In genomic region chr12:124530637-124531263, GRCh38 we compare ENCODE assay signal across 23 cellular contexts. TPM values are rescaled to one million over a fixed set of nuclear protein-coding genes. Genes with fewer than 3 reads are reported as not detected.
DNase-seq lines count a peak whose midpoint lies in the region; ATAC-seq, FAIRE-seq and TF ChIP-seq lines count a peak whose summit lies in the region.
"Had no signal": no experiment of that assay in that cellular context is flagged by ENCODE, and none has a peak within 500 bp of the region (broad histone marks: within the 10 kb centered on the region; RNA-seq: fewer than 3 reads in every experiment).

No MANE protein-coding gene starts in this region.

- intact Hi-C loops in K562 (cut with micrococcal nuclease): no loop called here
- intact Hi-C loops in left ventricle myocardium superior (cut with micrococcal nuclease): no loop called here

- no peak for TF ChIP-seq CTCF in K562 (IDR thresholded peaks at IDR 0.05 in 2 of 3, conservative IDR thresholded peaks at IDR 0.05 in 1 of 3; ENCODE audit: insufficient read depth in 2 of 3, low read depth in 1 of 3, low read length in 3 of 3)

- no peak overlapping the region for H3K4me2 ChIP-seq in K562 (ENCODE audit: insufficient read depth, low read length)
- H3K4me2 ChIP-seq in trophoblast cell (ENCODE audit: low read length): no peak overlapping the region
- H3K4me2 ChIP-seq: KMS-11 had no signal

- H3K4me1 ChIP-seq in CD4-positive, CD25-positive, alpha-beta regulatory T cell (ENCODE audit: control insufficient read depth, insufficient read depth, low read length, poor library complexity, severe bottlenecking): no peaks in the 10 kb centered on the region
- H3K4me1 ChIP-seq in K562 (replicated peaks in 1 of 2; ENCODE audit: control insufficient read depth in 2 of 2, insufficient read depth in 2 of 2, low read length in 2 of 2): peaks cover 0 to 47% of the 10 kb centered on the region in 2 experiments; a peak in 2 of 5 replicates
- peaks cover 4 to 28% of the 10 kb centered on the region in 2 experiments for H3K4me1 ChIP-seq in trophoblast cell (ENCODE audit: control insufficient read depth in 1 of 2, insufficient read depth in 2 of 2, low read length in 2 of 2)

- H3K4me3 ChIP-seq in CD4-positive, CD25-positive, alpha-beta regulatory T cell (ENCODE audit: low read depth, low read length): no peak overlapping the region
- H3K4me3 ChIP-seq in K562: no peak overlapping the region
- no peak overlapping the region for H3K4me3 ChIP-seq in trophoblast cell (ENCODE audit: low read depth, low read length)
- H3K4me3 ChIP-seq: tibial nerve had no signal

- POLR2A ChIA-PET in K562 (lab: Yijun Ruan, JAX): interaction anchor here (0.6 kb wide), 1 partner anchor 11 kb away, joined by 3 read pairs; no protein-coding TSS in a partner anchor

- H3K23ac ChIP-seq in trophoblast cell (ENCODE audit: low read length): no peak overlapping the region

- no peaks in the 10 kb centered on the region for H3K36me3 ChIP-seq in CD4-positive, CD25-positive, alpha-beta regulatory T cell (ENCODE audit: control insufficient read depth, insufficient read depth, low read length)
- H3K36me3 ChIP-seq in K562 (ENCODE audit: control insufficient read depth, insufficient read depth, low read length): peaks cover 10% of the 10 kb centered on the region; the same call in 1 of the 3 replicates
- peaks cover 2 to 12% of the 10 kb centered on the region in 2 experiments for H3K36me3 ChIP-seq in trophoblast cell (ENCODE audit: control insufficient read depth in 1 of 2, insufficient read depth in 2 of 2, low read length in 2 of 2)

- no peak overlapping the region for H4K91ac ChIP-seq in trophoblast cell (ENCODE audit: low read depth, low read length)

- H3K4ac ChIP-seq in trophoblast cell (ENCODE audit: low read depth, low read length): peak overlapping the region; percentile 50

- H3K9me1 ChIP-seq in K562 (ENCODE audit: control insufficient read depth, insufficient read depth, low read length): no peaks in the 10 kb centered on the region

- H3K79me1 ChIP-seq in trophoblast cell (ENCODE audit: low read length): peaks cover 2% of the 10 kb centered on the region

- DNase-seq in CD4-positive, CD25-positive, alpha-beta regulatory T cell: no peak
- DNase-seq in K562 (ENCODE audit: extremely low read depth in 1 of 4, low spot score in 3 of 4): no peak
- DNase-seq in left ventricle myocardium superior: no peak
- DNase-seq in trophoblast cell: no peak
- DNase-seq in mesenteric fat pad (ENCODE audit: low spot score): no peak
- no peak for DNase-seq in NCI-H146 (lab: John Stamatoyannopoulos, UW)
- no peak for DNase-seq in NK-92 (lab: John Stamatoyannopoulos, UW; ENCODE audit: unreplicated experiment)
- DNase-seq: activated CD4-positive, alpha-beta T cell treated with anti-CD3 and anti-CD28 coated beads for 1 hour; activated CD8-positive, alpha-beta T cell treated with anti-CD3 and anti-CD28 coated beads, Interleukin-2, amount 10 ng/mL, durations not matched to agents 7 days and 5 days; activated naive CD4-positive, alpha-beta T cell treated with Interleukin-2 at 50 U/mL for 16 hours; amniotic stem cell; caudate nucleus; DMS 273 treated with DMSO at 0.1 percent for 48 hours; GDM1; NCI-H1694 treated with DMSO at 0.1 percent for 48 hours; NCI-H748 treated with DMSO at 0.1 percent for 48 hours; occipital lobe; SHP77 treated with DMSO at 0.1 percent for 48 hours; stimulated activated CD4-positive, alpha-beta T cell treated with anti-CD3 and anti-CD28 coated beads, Interleukin-4, amount 100 ng/mL, for 4 hours; stimulated activated naive CD8-positive, alpha-beta T cell treated with anti-CD3 and anti-CD28 coated beads, Interleukin-15, amount 100 ng/mL, for 72 hours had no signal

- peak overlapping the region; percentile 16 for H3K18ac ChIP-seq in trophoblast cell (ENCODE audit: low read length)

- no peak overlapping the region for H2BK5ac ChIP-seq in trophoblast cell (ENCODE audit: low read depth, low read length, poor library complexity)

- WGBS in K562 (ENCODE audit: insufficient coverage, low coverage, missing lambda C conversion rate): 92% methylated on average over 4 of the region's 9 CpGs
- no CpG with 5 or more reads among the region's 9 CpGs for WGBS in trophoblast cell (ENCODE audit: extremely low coverage, insufficient coverage, insufficient read length)

- in situ Hi-C loops in K562 (cut with MboI): no loop called here

- no peak overlapping the region for H2BK12ac ChIP-seq in trophoblast cell (ENCODE audit: low read length)

- ATAC-seq in CD4-positive, CD25-positive, alpha-beta regulatory T cell (ENCODE audit: low read depth in 2 of 2): no peak
- no peak for ATAC-seq in K562
- peak; percentile 52 for ATAC-seq in left ventricle myocardium superior
- ATAC-seq in GM18870 (IDR thresholded peaks at IDR 0.05; ENCODE audit: unreplicated experiment): no peak
- ATAC-seq: activated CD8-positive, alpha-beta T cell treated with anti-CD3 and anti-CD28 coated beads, Interleukin-2, amount 10 ng/mL, durations not matched to agents 7 days and 5 days had no signal

- no peaks in the 10 kb centered on the region for H3K27me3 Mint-ChIP-seq in CD4-positive, CD25-positive, alpha-beta regulatory T cell
- H3K27me3 Mint-ChIP-seq: stimulated activated naive CD8-positive, alpha-beta T cell treated with anti-CD3 and anti-CD28 coated beads, Interleukin-15, amount 100 ng/mL, for 72 hours had no signal

- no peaks in the 10 kb centered on the region for H3K9me3 Mint-ChIP-seq in CD4-positive, CD25-positive, alpha-beta regulatory T cell
- H3K9me3 Mint-ChIP-seq: stimulated activated naive CD8-positive, alpha-beta T cell treated with anti-CD3 and anti-CD28 coated beads, Interleukin-15, amount 100 ng/mL, for 72 hours had no signal

- H3K9me3 ChIP-seq in CD4-positive, CD25-positive, alpha-beta regulatory T cell (ENCODE audit: control insufficient read depth in 2 of 2, low read length in 2 of 2): no peaks in the 10 kb centered on the region
- no peaks in the 10 kb centered on the region for H3K9me3 ChIP-seq in K562 (replicated peaks; ENCODE audit: control insufficient read depth, insufficient read depth, low read depth, low read length)
- H3K9me3 ChIP-seq in trophoblast cell (ENCODE audit: insufficient read depth, low read depth, low read length): no peaks in the 10 kb centered on the region
- H3K9me3 ChIP-seq: tibial nerve had no signal

- H3K27ac Mint-ChIP-seq in CD4-positive, CD25-positive, alpha-beta regulatory T cell: peak overlapping the region; percentile 38 to 73 (median 60)
- H3K27ac Mint-ChIP-seq: activated CD8-positive, alpha-beta T cell treated with anti-CD3 and anti-CD28 coated beads, Interleukin-2, amount 10 ng/mL, durations not matched to agents 7 days and 5 days had no signal

- H3K4me1 Mint-ChIP-seq in CD4-positive, CD25-positive, alpha-beta regulatory T cell: peaks cover 0 to 10% (median 10%) of the 10 kb centered on the region in 4 donors

- no peak overlapping the region for H3K27ac ChIP-seq in CD4-positive, CD25-positive, alpha-beta regulatory T cell (ENCODE audit: insufficient read depth, low read length, poor library complexity, severe bottlenecking)
- H3K27ac ChIP-seq in K562 (ENCODE audit: extremely low read depth, low read depth, low read length) (no peak overlapping the region), trophoblast cell (ENCODE audit: low read depth, low read length) (no peak overlapping the region)
- H3K27ac ChIP-seq: KMS-11 had no signal

- no peak overlapping the region for H4K8ac ChIP-seq in trophoblast cell (ENCODE audit: low read depth, low read length)

- no TSS peak for BruUV-seq in K562 (replicated peaks; lab: Mats Ljungman, UMichigan)

- H3K4me3 Mint-ChIP-seq in CD4-positive, CD25-positive, alpha-beta regulatory T cell: no peak overlapping the region
- H3K4me3 Mint-ChIP-seq: activated CD8-positive, alpha-beta T cell treated with anti-CD3 and anti-CD28 coated beads, Interleukin-2, amount 10 ng/mL, durations not matched to agents 7 days and 5 days; stimulated activated naive CD8-positive, alpha-beta T cell treated with anti-CD3 and anti-CD28 coated beads, Interleukin-15, amount 100 ng/mL, for 72 hours had no signal

- H3K9ac ChIP-seq in K562 (ENCODE audit: insufficient read depth in 1 of 2, low read depth in 2 of 2, low read length in 2 of 2) (no peak overlapping the region; a peak in 1 of 4 replicates), trophoblast cell (ENCODE audit: low read length) (no peak overlapping the region)
- H3K9ac ChIP-seq: KMS-11 had no signal

- peaks cover 16% of the 10 kb centered on the region for H4K20me1 ChIP-seq in K562 (replicated peaks; ENCODE audit: control insufficient read depth, insufficient read depth, low read length)

- no peak overlapping the region for H2AK5ac ChIP-seq in trophoblast cell (ENCODE audit: low read length)

- H2BK120ac ChIP-seq in trophoblast cell (ENCODE audit: insufficient read depth, low read length, poor library complexity): no peak overlapping the region

- FAIRE-seq in K562 (lab: Jason Lieb, UNC): no peak

- TF ChIP-seq EP300 in K562 (IDR thresholded peaks at IDR 0.05; ENCODE audit: low read length): no peak

- TF ChIP-seq RAD21 in K562 (CRISPR knock-in tag; conservative IDR thresholded peaks at IDR 0.05 in 1 of 2, IDR thresholded peaks at IDR 0.05 in 1 of 2): no peak

- CTCF ChIA-PET in K562 (lab: Yijun Ruan, JAX; ENCODE audit: low intra/inter-chr PET ratio): no interaction called here

- H3K79me2 ChIP-seq in K562 (ENCODE audit: control insufficient read depth, insufficient read depth, low read length) (peaks cover 36% of the 10 kb centered on the region), trophoblast cell (ENCODE audit: control insufficient read depth, insufficient read depth, low read length, poor library complexity) (peaks cover 1% of the 10 kb centered on the region)

- no peak overlapping the region for H4K12ac ChIP-seq in trophoblast cell (ENCODE audit: low read depth, low read length)

- no peak overlapping the region for H3K14ac ChIP-seq in trophoblast cell (ENCODE audit: low read length)

- no peak overlapping the region for H2AFZ ChIP-seq in K562 (ENCODE audit: low read depth, low read length)
- no peak overlapping the region for H2AFZ ChIP-seq in trophoblast cell (ENCODE audit: insufficient read depth, low read length, poor library complexity)

- peaks cover 16% of the 10 kb centered on the region for H3K36me3 Mint-ChIP-seq in CD4-positive, CD25-positive, alpha-beta regulatory T cell

- TF ChIP-seq POLR2A in K562 (conservative IDR thresholded peaks at IDR 0.05): no peak

- no peaks in the 10 kb centered on the region for H3K27me3 ChIP-seq in CD4-positive, CD25-positive, alpha-beta regulatory T cell (ENCODE audit: control insufficient read depth, insufficient read depth, low read length)
- H3K27me3 ChIP-seq in K562 (ENCODE audit: control insufficient read depth in 2 of 2, insufficient read depth in 2 of 2, low read length in 2 of 2) (no peaks in the 10 kb centered on the region), trophoblast cell (ENCODE audit: insufficient read depth, low read length) (no peaks in the 10 kb centered on the region)
- H3K27me3 ChIP-seq: tibial nerve had no signal

RNA-seq across cellular contexts. Expression of gene NCOR2, which starts 36.7 kb away (rescaled TPM):
- 134 TPM for total RNA-seq in CD4-positive, CD25-positive, alpha-beta regulatory T cell
- 1 to 10 TPM; 2.0 to 4.1 (median 2.4) TPM for polyA plus RNA-seq in CD4-positive, CD25-positive, alpha-beta regulatory T cell
- total RNA-seq in K562 (2011; cell fraction: chromatin; rRNA removed; ENCODE audit: low replicate concordance): 66.7 and 165 TPM in 2 replicates
- total RNA-seq in K562 (2011; cell fraction: nucleolus; rRNA removed): 51.9 and 54.2 TPM in 2 replicates
- 57.6 and 83.1 TPM in 2 replicates for total RNA-seq in K562 (2011; cell fraction: nucleoplasm; rRNA removed)
- 18.2 and 22.3 TPM in 2 replicates for total RNA-seq in K562 (2014; rRNA removed)
- 2.8 and 4.1 TPM in 2 replicates for total RNA-seq in K562 (2014; rRNA removed; fragmentation: Illumina TruSeq; extraction: Trizol)
- total RNA-seq in K562 (2015; rRNA removed; fragmentation: Illumina TruSeq; extraction: Trizol): 8.1 and 8.4 TPM in 2 replicates
- total RNA-seq in K562 (2021): 124 and 126 TPM in 2 replicates
- 3.1 and 4.2 TPM in 2 replicates for polyA plus RNA-seq in K562 (2011; rRNA removed)
- 4.1 and 9.7 TPM in 2 replicates for polyA plus RNA-seq in K562 (2011; cell fraction: cytosol; rRNA removed)
- polyA plus RNA-seq in K562 (2011; cell fraction: nucleus; rRNA removed): 20.4 and 29.6 TPM in 2 replicates
- polyA plus RNA-seq in K562 (2012): 56.5 and 65.0 TPM in 2 replicates
- polyA plus RNA-seq in K562 (2014; fragmentation: Illumina TruSeq; extraction: Trizol): 22.6 and 36.3 TPM in 2 replicates
- polyA plus RNA-seq in K562 (2014; fragmentation: Nextera tagmentation; extraction: Ambion mirVana): under 1 TPM; 0.18 to 0.20 TPM
- polyA plus RNA-seq in K562 (2014; rRNA removed): 24.9 and 29.2 TPM in 2 replicates
- 7.3 and 9.9 TPM in 2 replicates for polyA minus RNA-seq in K562 (2011; rRNA and poly(A)+ RNA removed)
- 27.1 and 60.8 TPM in 2 replicates for polyA minus RNA-seq in K562 (2011; cell fraction: cytosol; rRNA and poly(A)+ RNA removed)
- 18.8 and 19.2 TPM in 2 replicates for polyA minus RNA-seq in K562 (2011; cell fraction: nucleus; rRNA and poly(A)+ RNA removed)
- 142 TPM for total RNA-seq in left ventricle myocardium superior
- 147 and 153 TPM in 2 replicates for polyA plus RNA-seq in trophoblast cell (2013)
- total RNA-seq in mesenteric fat pad: 248 TPM
